ENCODE assay signal across 17 cellular contexts in the genomic region with DNA sequence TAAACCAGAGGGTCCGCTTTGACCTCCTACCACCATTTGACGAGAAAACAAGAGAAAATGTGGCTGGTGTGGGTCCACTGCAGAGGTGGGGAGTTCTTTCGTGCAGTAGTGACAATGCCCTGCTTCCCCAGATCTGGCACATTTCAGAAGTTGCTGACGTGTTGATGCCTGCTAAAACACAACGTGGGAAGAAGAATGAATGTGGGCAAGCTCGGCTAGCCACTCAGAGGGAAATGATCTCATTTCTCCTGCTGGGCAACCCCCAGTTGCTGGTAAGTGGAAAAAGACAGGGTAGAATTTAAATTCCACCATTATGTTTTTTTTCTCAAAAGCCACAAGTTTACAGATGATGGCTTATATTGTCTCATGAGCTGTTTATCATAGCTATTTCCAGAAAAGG.
DNase-seq lines count a peak whose midpoint lies in the region; ATAC-seq and TF ChIP-seq lines count a peak whose summit lies in the region.
"Had no signal": no experiment of that assay in that cellular context is flagged by ENCODE, and none has a peak within 500 bp of the region (broad histone marks: within the 10 kb centered on the region; RNA-seq: fewer than 3 reads in every experiment).

No MANE protein-coding gene starts in this region.

- no peak overlapping the region for H2AFZ ChIP-seq in smooth muscle cell (ENCODE audit: low read depth)
- H2AFZ ChIP-seq: GM23338 had no signal

- no peak for TF ChIP-seq POLR2A in Peyer's patch (IDR thresholded peaks at IDR 0.05)
- TF ChIP-seq POLR2A in upper lobe of left lung (IDR thresholded peaks at IDR 0.05): no peak

- peak overlapping the region; percentile 94 for H3K9ac ChIP-seq in smooth muscle cell (ENCODE audit: low read depth)

- H3K4me3 ChIP-seq in HEK293 (ENCODE audit: low read depth, low read length): no peak overlapping the region
- H3K4me3 ChIP-seq in astrocyte of the spinal cord (ENCODE audit: low read depth, low read length): no peak overlapping the region
- H3K4me3 ChIP-seq in fibroblast of villous mesenchyme (ENCODE audit: low read depth, low read length): no peak overlapping the region
- no peak overlapping the region for H3K4me3 ChIP-seq in smooth muscle cell
- no peak overlapping the region for H3K4me3 ChIP-seq in Peyer's patch
- no peak overlapping the region for H3K4me3 ChIP-seq in upper lobe of left lung
- H3K4me3 ChIP-seq: GM23338, K562 had no signal

- ATAC-seq in upper lobe of left lung (ENCODE audit: low FRiP score in 2 of 2): no peak
- ATAC-seq: esophagus mucosa; GM23338; K562; stimulated activated naive B cell treated with anti-CD40 and anti-IgM and Interleukin-4, amounts not matched to agents 10 μg/mL and 1 μg/mL and 100 μg/mL, for 72 hours had no signal

- H3K4me1 ChIP-seq in HEK293 (ENCODE audit: control insufficient read depth, insufficient read depth, low read length): peaks cover 14% of the 10 kb centered on the region
- H3K4me1 ChIP-seq in smooth muscle cell (ENCODE audit: low read depth): peaks cover 43% of the 10 kb centered on the region
- no peaks in the 10 kb centered on the region for H3K4me1 ChIP-seq in Peyer's patch
- peaks cover 0 to 3% (median under 1%) of the 10 kb centered on the region in 4 donors for H3K4me1 ChIP-seq in upper lobe of left lung

- no peak overlapping the region for H3K27ac ChIP-seq in HEK293 (ENCODE audit: extremely low read depth, low read depth, low read length)
- peak overlapping the region; percentile 99 for H3K27ac ChIP-seq in smooth muscle cell (ENCODE audit: low read depth)
- no peak overlapping the region for H3K27ac ChIP-seq in Peyer's patch
- no peak overlapping the region for H3K27ac ChIP-seq in upper lobe of left lung

- H3F3A ChIP-seq in smooth muscle cell (ENCODE audit: low read depth): peaks cover 28% of the 10 kb centered on the region

- TF ChIP-seq EP300 in upper lobe of left lung (IDR thresholded peaks at IDR 0.05): no peak

- peak overlapping the region; percentile 82 for H3K4me2 ChIP-seq in smooth muscle cell
- H3K4me2 ChIP-seq: GM23338 had no signal

- in situ Hi-C loops in astrocyte of the spinal cord (cut with HindIII; ENCODE audit: low sequenced_read_pairs): no loop called here

- peak; percentile 80 for DNase-seq in astrocyte of the spinal cord (ENCODE audit: low read depth, low spot score)
- DNase-seq in fibroblast of villous mesenchyme (ENCODE audit: low read depth): peak; percentile 55
- peak; percentile 5 for DNase-seq in smooth muscle cell (lab: John Stamatoyannopoulos, UW; ENCODE audit: unreplicated experiment)
- DNase-seq in Peyer's patch: no peak
- DNase-seq in NCI-H128 (lab: John Stamatoyannopoulos, UW; ENCODE audit: unreplicated experiment): no peak
- no peak for DNase-seq in stimulated activated CD4-positive, alpha-beta T cell treated with anti-CD3 and anti-CD28 coated beads, Interleukin-1b, Interleukin-23, amount 100 ng/mL, for 48 hours
- no peak for DNase-seq in upper lobe of left lung
- DNase-seq: CD8-positive, alpha-beta memory T cell; kidney glomerular epithelial cell; NCI-H2107; occipital lobe; stimulated activated CD4-positive, alpha-beta T cell treated with anti-CD3 and anti-CD28 coated beads, Interleukin-2, amount 100 ng/mL, for 24 hours; stimulated activated naive B cell treated with anti-CD40 and anti-IgM and Interleukin-4, amounts not matched to agents 10 μg/mL and 1 μg/mL and 100 μg/mL, for 72 hours had no signal

- H3K9me3 ChIP-seq in HEK293 (ENCODE audit: control insufficient read depth, insufficient read depth, low read depth, low read length) (no peaks in the 10 kb centered on the region), smooth muscle cell (replicated peaks; ENCODE audit: low read depth) (no peaks in the 10 kb centered on the region), Peyer's patch (no peaks in the 10 kb centered on the region), upper lobe of left lung (no peaks in the 10 kb centered on the region)

- H3K36me3 ChIP-seq in HEK293 (ENCODE audit: control insufficient read depth in 2 of 2, insufficient read depth in 1 of 2, low read length in 2 of 2) (no peaks in the 10 kb centered on the region), smooth muscle cell (ENCODE audit: low read depth) (no peaks in the 10 kb centered on the region), Peyer's patch (no peaks in the 10 kb centered on the region), upper lobe of left lung (no peaks in the 10 kb centered on the region)

- H3K79me2 ChIP-seq in smooth muscle cell (ENCODE audit: low read depth): no peaks in the 10 kb centered on the region

- TF ChIP-seq CTCF in HEK293 (tag by site-specific recombination; IDR thresholded peaks at IDR 0.05): no peak
- no peak for TF ChIP-seq CTCF in astrocyte of the spinal cord (IDR thresholded peaks at IDR 0.05; ENCODE audit: low read depth, low read length)
- no peak for TF ChIP-seq CTCF in fibroblast of villous mesenchyme (IDR thresholded peaks at IDR 0.05; ENCODE audit: insufficient read depth, low read depth, low read length)
- TF ChIP-seq CTCF in smooth muscle cell (IDR thresholded peaks at IDR 0.05; ENCODE audit: borderline replicate concordance, insufficient read depth, poor library complexity, severe bottlenecking): no peak
- no peak for TF ChIP-seq CTCF in Peyer's patch (IDR thresholded peaks at IDR 0.05)
- TF ChIP-seq CTCF in upper lobe of left lung (IDR thresholded peaks at IDR 0.05): no peak

- CTCF ChIA-PET in HEK293 (lab: Yijun Ruan, JAX): interaction anchor here (0.6 kb wide), 1 partner anchor 293 kb away, joined by 4 read pairs; no protein-coding TSS in a partner anchor

- H4K20me1 ChIP-seq in smooth muscle cell (ENCODE audit: low read depth): no peaks in the 10 kb centered on the region

- POLR2A ChIA-PET in HEK293 (lab: Yijun Ruan, JAX): no interaction called here

- WGBS in smooth muscle cell (ENCODE audit: low lambda C conversion rate): 13% methylated on average over 6 of the region's 6 CpGs
- 60 to 65% methylated on average over 6 of the region's 6 CpGs for WGBS in upper lobe of left lung, 2 donors

- H3K27me3 ChIP-seq in smooth muscle cell (ENCODE audit: low read depth): no peaks in the 10 kb centered on the region
- H3K27me3 ChIP-seq in Peyer's patch: no peaks in the 10 kb centered on the region
- no peaks in the 10 kb centered on the region for H3K27me3 ChIP-seq in upper lobe of left lung

TF ChIP-seq in HEK293, 187 proteins besides CTCF, POLR2A, EP300 and RAD21 (continues in another document):
- TF ChIP-seq, protein P1, sequence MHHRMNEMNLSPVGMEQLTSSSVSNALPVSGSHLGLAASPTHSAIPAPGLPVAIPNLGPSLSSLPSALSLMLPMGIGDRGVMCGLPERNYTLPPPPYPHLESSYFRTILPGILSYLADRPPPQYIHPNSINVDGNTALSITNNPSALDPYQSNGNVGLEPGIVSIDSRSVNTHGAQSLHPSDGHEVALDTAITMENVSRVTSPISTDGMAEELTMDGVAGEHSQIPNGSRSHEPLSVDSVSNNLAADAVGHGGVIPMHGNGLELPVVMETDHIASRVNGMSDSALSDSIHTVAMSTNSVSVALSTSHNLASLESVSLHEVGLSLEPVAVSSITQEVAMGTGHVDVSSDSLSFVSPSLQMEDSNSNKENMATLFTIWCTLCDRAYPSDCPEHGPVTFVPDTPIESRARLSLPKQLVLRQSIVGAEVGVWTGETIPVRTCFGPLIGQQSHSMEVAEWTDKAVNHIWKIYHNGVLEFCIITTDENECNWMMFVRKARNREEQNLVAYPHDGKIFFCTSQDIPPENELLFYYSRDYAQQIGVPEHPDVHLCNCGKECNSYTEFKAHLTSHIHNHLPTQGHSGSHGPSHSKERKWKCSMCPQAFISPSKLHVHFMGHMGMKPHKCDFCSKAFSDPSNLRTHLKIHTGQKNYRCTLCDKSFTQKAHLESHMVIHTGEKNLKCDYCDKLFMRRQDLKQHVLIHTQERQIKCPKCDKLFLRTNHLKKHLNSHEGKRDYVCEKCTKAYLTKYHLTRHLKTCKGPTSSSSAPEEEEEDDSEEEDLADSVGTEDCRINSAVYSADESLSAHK (tag by site-specific recombination; IDR thresholded peaks at IDR 0.05): no peak
- TF ChIP-seq TCF7L2 (IDR thresholded peaks at IDR 0.05; ENCODE audit: borderline replicate concordance, low read depth, low read length) (no peak), ZNF76 (tag by site-specific recombination; IDR thresholded peaks at IDR 0.05; ENCODE audit: borderline replicate concordance, low read depth) (no peak), ZNF843 (tag by site-specific recombination; IDR thresholded peaks at IDR 0.05) (no peak), ZBTB17 (tag by site-specific recombination; IDR thresholded peaks at IDR 0.05) (peak; percentile 50), EGR2 (tag by site-specific recombination; IDR thresholded peaks at IDR 0.05; ENCODE audit: low read depth) (peak; percentile 88), ZFP69B (tag by site-specific recombination; IDR thresholded peaks at IDR 0.05) (0 out of 2 replicates have a peak, but pooled peaks have one; percentile 36), ZNF433 (tag by site-specific recombination; IDR thresholded peaks at IDR 0.05; ENCODE audit: low read depth) (no peak), SP7 (tag by site-specific recombination; IDR thresholded peaks at IDR 0.05) (0 out of 2 replicates have a peak, but pooled peaks have one; percentile 19), ZNF791 (tag by site-specific recombination; IDR thresholded peaks at IDR 0.05) (no peak)
- TF ChIP-seq, protein P2, sequence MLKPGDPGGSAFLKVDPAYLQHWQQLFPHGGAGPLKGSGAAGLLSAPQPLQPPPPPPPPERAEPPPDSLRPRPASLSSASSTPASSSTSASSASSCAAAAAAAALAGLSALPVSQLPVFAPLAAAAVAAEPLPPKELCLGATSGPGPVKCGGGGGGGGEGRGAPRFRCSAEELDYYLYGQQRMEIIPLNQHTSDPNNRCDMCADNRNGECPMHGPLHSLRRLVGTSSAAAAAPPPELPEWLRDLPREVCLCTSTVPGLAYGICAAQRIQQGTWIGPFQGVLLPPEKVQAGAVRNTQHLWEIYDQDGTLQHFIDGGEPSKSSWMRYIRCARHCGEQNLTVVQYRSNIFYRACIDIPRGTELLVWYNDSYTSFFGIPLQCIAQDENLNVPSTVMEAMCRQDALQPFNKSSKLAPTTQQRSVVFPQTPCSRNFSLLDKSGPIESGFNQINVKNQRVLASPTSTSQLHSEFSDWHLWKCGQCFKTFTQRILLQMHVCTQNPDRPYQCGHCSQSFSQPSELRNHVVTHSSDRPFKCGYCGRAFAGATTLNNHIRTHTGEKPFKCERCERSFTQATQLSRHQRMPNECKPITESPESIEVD (tag by site-specific recombination; IDR thresholded peaks at IDR 0.05): no peak

Comparison
In these comparisons a context has a peak if more than half of its experiments do, and no peak if none do; other contexts are left out.
1. DNase-seq: peak in astrocyte of the spinal cord (single experiment), fibroblast of villous mesenchyme (single experiment) and smooth muscle cell (single experiment); none in Peyer's patch (0 of 3), NCI-H128 (single experiment), stimulated activated CD4-positive, alpha-beta T cell treated with anti-CD3 and anti-CD28 coated beads, Interleukin-1b, Interleukin-23, amount 100 ng/mL, for 48 hours (single experiment) and upper lobe of left lung (0 of 2).